1 cellular context compared by ENCODE assay signal in genomic region chr22:48153726-48154125, GRCh38.
TF ChIP-seq lines count a peak whose summit lies in the region.

No MANE protein-coding gene starts in this region.

TF ChIP-seq in H1, 55 proteins besides CTCF, POLR2A, EP300 and RAD21:
- no peak for TF ChIP-seq CHD7 (IDR thresholded peaks at IDR 0.05; ENCODE audit: insufficient replicate concordance, low read length)
- no peak for TF ChIP-seq GTF2F1 (IDR thresholded peaks at IDR 0.05; ENCODE audit: borderline replicate concordance, low read depth, low read length)
- no peak for TF ChIP-seq SP2 (IDR thresholded peaks at IDR 0.05; ENCODE audit: low read length)
- TF ChIP-seq BACH1 (IDR thresholded peaks at IDR 0.05; ENCODE audit: low read length) = no peak
- no peak for TF ChIP-seq RXRA (IDR thresholded peaks at IDR 0.05; ENCODE audit: insufficient read depth, low read depth, low read length)
- TF ChIP-seq RNF2 (IDR thresholded peaks at IDR 0.05; ENCODE audit: borderline replicate concordance, low read depth, low read length, missing control alignments, poor library complexity, severe bottlenecking) = no peak
- TF ChIP-seq ASH2L (IDR thresholded peaks at IDR 0.05; ENCODE audit: low read length) = no peak
- TF ChIP-seq RFX5 (IDR thresholded peaks at IDR 0.05; ENCODE audit: borderline replicate concordance, low read depth, low read length) = no peak
- no peak for TF ChIP-seq SAP30 (IDR thresholded peaks at IDR 0.05; ENCODE audit: insufficient read depth, insufficient replicate concordance, low read length)
- TF ChIP-seq ZNF274 (IDR thresholded peaks at IDR 0.05; ENCODE audit: borderline replicate concordance, extremely low read depth, low read length) = no peak
- TF ChIP-seq JUND (IDR thresholded peaks at IDR 0.05; ENCODE audit: low read length) = no peak
